Comparison of ENCODE assay signal across 1 cellular context in the genomic region with DNA sequence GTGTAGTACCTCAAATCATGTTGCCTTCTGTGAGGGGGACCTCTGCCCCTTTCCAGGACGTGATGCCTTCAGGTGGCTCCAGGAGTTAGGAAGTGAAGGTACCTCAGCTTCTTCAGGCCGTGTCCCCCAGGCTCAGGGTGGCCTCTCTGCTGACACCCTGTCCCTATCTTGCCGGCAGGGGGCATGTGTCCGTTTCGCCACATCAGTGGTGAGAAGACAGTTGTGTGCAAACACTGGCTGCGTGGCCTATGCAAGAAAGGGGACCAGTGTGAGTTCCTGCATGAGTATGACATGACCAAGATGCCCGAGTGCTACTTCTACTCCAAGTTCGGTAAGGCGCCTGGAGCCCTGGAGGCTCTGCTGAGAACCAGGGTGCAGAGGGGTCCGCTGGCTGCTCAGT.
TF ChIP-seq lines count a peak whose summit lies in the region.

No MANE protein-coding gene starts in this region.

TF ChIP-seq in GM12878, 131 proteins besides CTCF, POLR2A, EP300 and RAD21:
- TF ChIP-seq BHLHE40 (IDR thresholded peaks at IDR 0.05; ENCODE audit: borderline replicate concordance in 1 of 2, low read depth in 2 of 2, low read length in 1 of 2): no peak
- TF ChIP-seq, protein P1, sequence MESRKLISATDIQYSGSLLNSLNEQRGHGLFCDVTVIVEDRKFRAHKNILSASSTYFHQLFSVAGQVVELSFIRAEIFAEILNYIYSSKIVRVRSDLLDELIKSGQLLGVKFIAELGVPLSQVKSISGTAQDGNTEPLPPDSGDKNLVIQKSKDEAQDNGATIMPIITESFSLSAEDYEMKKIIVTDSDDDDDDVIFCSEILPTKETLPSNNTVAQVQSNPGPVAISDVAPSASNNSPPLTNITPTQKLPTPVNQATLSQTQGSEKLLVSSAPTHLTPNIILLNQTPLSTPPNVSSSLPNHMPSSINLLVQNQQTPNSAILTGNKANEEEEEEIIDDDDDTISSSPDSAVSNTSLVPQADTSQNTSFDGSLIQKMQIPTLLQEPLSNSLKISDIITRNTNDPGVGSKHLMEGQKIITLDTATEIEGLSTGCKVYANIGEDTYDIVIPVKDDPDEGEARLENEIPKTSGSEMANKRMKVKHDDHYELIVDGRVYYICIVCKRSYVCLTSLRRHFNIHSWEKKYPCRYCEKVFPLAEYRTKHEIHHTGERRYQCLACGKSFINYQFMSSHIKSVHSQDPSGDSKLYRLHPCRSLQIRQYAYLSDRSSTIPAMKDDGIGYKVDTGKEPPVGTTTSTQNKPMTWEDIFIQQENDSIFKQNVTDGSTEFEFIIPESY (IDR thresholded peaks at IDR 0.05): no peak
- TF ChIP-seq RBBP5 (conservative IDR thresholded peaks at IDR 0.05): no peak
- TF ChIP-seq, protein P2, sequence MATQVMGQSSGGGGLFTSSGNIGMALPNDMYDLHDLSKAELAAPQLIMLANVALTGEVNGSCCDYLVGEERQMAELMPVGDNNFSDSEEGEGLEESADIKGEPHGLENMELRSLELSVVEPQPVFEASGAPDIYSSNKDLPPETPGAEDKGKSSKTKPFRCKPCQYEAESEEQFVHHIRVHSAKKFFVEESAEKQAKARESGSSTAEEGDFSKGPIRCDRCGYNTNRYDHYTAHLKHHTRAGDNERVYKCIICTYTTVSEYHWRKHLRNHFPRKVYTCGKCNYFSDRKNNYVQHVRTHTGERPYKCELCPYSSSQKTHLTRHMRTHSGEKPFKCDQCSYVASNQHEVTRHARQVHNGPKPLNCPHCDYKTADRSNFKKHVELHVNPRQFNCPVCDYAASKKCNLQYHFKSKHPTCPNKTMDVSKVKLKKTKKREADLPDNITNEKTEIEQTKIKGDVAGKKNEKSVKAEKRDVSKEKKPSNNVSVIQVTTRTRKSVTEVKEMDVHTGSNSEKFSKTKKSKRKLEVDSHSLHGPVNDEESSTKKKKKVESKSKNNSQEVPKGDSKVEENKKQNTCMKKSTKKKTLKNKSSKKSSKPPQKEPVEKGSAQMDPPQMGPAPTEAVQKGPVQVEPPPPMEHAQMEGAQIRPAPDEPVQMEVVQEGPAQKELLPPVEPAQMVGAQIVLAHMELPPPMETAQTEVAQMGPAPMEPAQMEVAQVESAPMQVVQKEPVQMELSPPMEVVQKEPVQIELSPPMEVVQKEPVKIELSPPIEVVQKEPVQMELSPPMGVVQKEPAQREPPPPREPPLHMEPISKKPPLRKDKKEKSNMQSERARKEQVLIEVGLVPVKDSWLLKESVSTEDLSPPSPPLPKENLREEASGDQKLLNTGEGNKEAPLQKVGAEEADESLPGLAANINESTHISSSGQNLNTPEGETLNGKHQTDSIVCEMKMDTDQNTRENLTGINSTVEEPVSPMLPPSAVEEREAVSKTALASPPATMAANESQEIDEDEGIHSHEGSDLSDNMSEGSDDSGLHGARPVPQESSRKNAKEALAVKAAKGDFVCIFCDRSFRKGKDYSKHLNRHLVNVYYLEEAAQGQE (IDR thresholded peaks at IDR 0.05; ENCODE audit: low read depth, low read length): no peak
- no peak for TF ChIP-seq BACH1 (IDR thresholded peaks at IDR 0.05; ENCODE audit: borderline replicate concordance)
- no peak for TF ChIP-seq KDM1A (IDR thresholded peaks at IDR 0.05; ENCODE audit: borderline replicate concordance)
- TF ChIP-seq PBX3 (IDR thresholded peaks at IDR 0.05; ENCODE audit: insufficient replicate concordance, low read depth, low read length): no peak
- no peak for TF ChIP-seq MEF2A (IDR thresholded peaks at IDR 0.05; ENCODE audit: insufficient read depth, low read depth, low read length)
- no peak for TF ChIP-seq EZH2 (IDR thresholded peaks at IDR 0.05; ENCODE audit: borderline replicate concordance, control insufficient read depth, low read depth, low read length)
- TF ChIP-seq SMC3 (IDR thresholded peaks at IDR 0.05; ENCODE audit: borderline replicate concordance, low read length): no peak
- no peak for TF ChIP-seq ESRRA (IDR thresholded peaks at IDR 0.05; ENCODE audit: low read length)
- no peak for TF ChIP-seq NR2C2 (IDR thresholded peaks at IDR 0.05; ENCODE audit: borderline replicate concordance, control insufficient read depth, insufficient read length, low read depth)
- TF ChIP-seq HDGF (IDR thresholded peaks at IDR 0.05): no peak
